In genomic region chr1:63516629-63517028, GRCh38 we compare ENCODE assay signal across 22 cellular contexts.
"Had no signal": no experiment of that assay in that cellular context is flagged by ENCODE, and none has a peak within 500 bp of the region (broad histone marks: within the 10 kb centered on the region; RNA-seq: fewer than 3 reads in every experiment).

No MANE protein-coding gene starts in this region.

- H3K27me3 ChIP-seq: dorsolateral prefrontal cortex, esophagus muscularis mucosa, foreskin keratinocyte, gastroesophageal sphincter, heart right ventricle, left lung had no signal

- FAIRE-seq: endothelial cell of umbilical vein, islet of Langerhans, keratinocyte had no signal

- ATAC-seq: foreskin keratinocyte; gastroesophageal sphincter; heart right ventricle; left cardiac atrium; left lung; left ventricle myocardium superior; lower lobe of right lung; naive thymus-derived CD4-positive, alpha-beta T cell had no signal

- H3K27ac ChIP-seq: coronary artery, dorsolateral prefrontal cortex, esophagus muscularis mucosa, foreskin keratinocyte, gastroesophageal sphincter, heart right ventricle, left lung, lower lobe of right lung had no signal

- H3K36me3 ChIP-seq: esophagus muscularis mucosa, gastroesophageal sphincter, left lung, lower lobe of right lung had no signal

- H3K4me1 ChIP-seq: foreskin keratinocyte, left lung, lower lobe of right lung had no signal

- H3K9me3 ChIP-seq: esophagus muscularis mucosa, gastroesophageal sphincter, left lung, lower lobe of right lung had no signal

- H3K4me3 ChIP-seq: coronary artery, dorsolateral prefrontal cortex, esophagus muscularis mucosa, gastroesophageal sphincter, heart right ventricle, left lung, lower lobe of right lung had no signal

- DNase-seq: dermis blood vessel endothelial cell; dorsolateral prefrontal cortex; effector CD4-positive, alpha-beta T cell; effector memory CD4-positive, alpha-beta T cell; foreskin keratinocyte; glutamatergic neuron; head of caudate nucleus; heart right ventricle; hippocampal formation; left cardiac atrium; left lung; left ventricle myocardium superior; lower lobe of right lung; mesenchymal stem cell; midbrain; naive thymus-derived CD4-positive, alpha-beta T cell had no signal
